ENCODE assay signal across 17 cellular contexts in genomic region chr2:219553463-219553862, GRCh38. TPM values are rescaled to one million over a fixed set of nuclear protein-coding genes. Genes with fewer than 3 reads are reported as not detected.
A peak's percentile ranks its signal among the peaks of the same experiment; 100 is the strongest.
DNase-seq lines count a peak whose midpoint lies in the region; ATAC-seq and TF ChIP-seq lines count a peak whose summit lies in the region.
"Had no signal": no experiment of that assay in that cellular context is flagged by ENCODE, and none has a peak within 500 bp of the region (broad histone marks: within the 10 kb centered on the region; RNA-seq: fewer than 3 reads in every experiment).

No MANE protein-coding gene starts in this region.

- H3K79me1 ChIP-seq in neuronal stem cell (ENCODE audit: low read depth, low read length): peaks cover 12% of the 10 kb centered on the region

- H3K4me3 Mint-ChIP-seq in T-helper 2 cell treated with Interferon-gamma antibody and Interleukin-4, amounts not matched to agents 5 μg/mL and 100 μg/mL, for 36 hours: peak overlapping the region; percentile 39
- H3K4me3 Mint-ChIP-seq in T-helper 17 cell: peak overlapping the region; percentile 12
- peak overlapping the region; percentile 68 for H3K4me3 Mint-ChIP-seq in glutamatergic neuron (ENCODE audit: unreplicated experiment)
- H3K4me3 Mint-ChIP-seq: central memory CD8-positive, alpha-beta T cell had no signal

- no peak overlapping the region for H3K27ac Mint-ChIP-seq in T-helper 2 cell treated with Interferon-gamma antibody and Interleukin-4, amounts not matched to agents 5 μg/mL and 100 μg/mL, for 36 hours
- peak overlapping the region; percentile 3 for H3K27ac Mint-ChIP-seq in T-helper 17 cell
- peak overlapping the region; percentile 48 for H3K27ac Mint-ChIP-seq in glutamatergic neuron (ENCODE audit: unreplicated experiment)

- no peaks in the 10 kb centered on the region for H3F3A ChIP-seq in MM.1S (ENCODE audit: insufficient read depth, low read length)

- H3K27me3 Mint-ChIP-seq in T-helper 2 cell treated with Interferon-gamma antibody and Interleukin-4, amounts not matched to agents 5 μg/mL and 100 μg/mL, for 36 hours (ENCODE audit: low read depth): peaks cover 26% of the 10 kb centered on the region
- H3K27me3 Mint-ChIP-seq in T-helper 17 cell (peaks cover 56% of the 10 kb centered on the region), glutamatergic neuron (ENCODE audit: unreplicated experiment) (peaks cover 16% of the 10 kb centered on the region)

- H4K20me1 ChIP-seq in MM.1S (ENCODE audit: insufficient read depth, low read length): no peaks in the 10 kb centered on the region

- peaks cover 5% of the 10 kb centered on the region for H3K4me1 Mint-ChIP-seq in T-helper 2 cell treated with Interferon-gamma antibody and Interleukin-4, amounts not matched to agents 5 μg/mL and 100 μg/mL, for 36 hours (ENCODE audit: low read depth)
- H3K4me1 Mint-ChIP-seq in T-helper 17 cell (peaks cover 7% of the 10 kb centered on the region), glutamatergic neuron (ENCODE audit: low read depth, unreplicated experiment) (peaks cover 3% of the 10 kb centered on the region)
- H3K4me1 Mint-ChIP-seq: central memory CD8-positive, alpha-beta T cell had no signal

- H3K9me2 ChIP-seq in MM.1S (replicated peaks; ENCODE audit: insufficient read depth, low read length): no peaks in the 10 kb centered on the region

- H3K4ac ChIP-seq in neuronal stem cell (ENCODE audit: low read length): no peak overlapping the region

- H3K36me3 ChIP-seq in neuronal stem cell (replicated peaks in 1 of 2; ENCODE audit: control insufficient read depth in 2 of 2, insufficient read depth in 2 of 2, low read length in 2 of 2) (peaks cover 11 to 42% of the 10 kb centered on the region in 2 donors), MM.1S (replicated peaks; ENCODE audit: insufficient read depth, low read length) (no peaks in the 10 kb centered on the region)

- no peak for ATAC-seq in T-helper 17 cell

- WGBS in neuronal stem cell (ENCODE audit: extremely low coverage in 2 of 2, insufficient read length in 2 of 2, insufficient replicate concordance in 1 of 2), 2 donors: no CpG with 5 or more reads among the region's 12 CpGs

- peak overlapping the region; percentile 29 for H3K23ac ChIP-seq in neuronal stem cell (ENCODE audit: low read depth, low read length, poor library complexity)

- H3K27me3 ChIP-seq in neuronal stem cell (ENCODE audit: control insufficient read depth in 3 of 3, insufficient read depth in 3 of 3, low read depth in 1 of 3, low read length in 3 of 3) (peaks cover 0 to 23% (median 0%) of the 10 kb centered on the region in 3 experiments), MM.1S (replicated peaks; ENCODE audit: insufficient read depth, low read length) (peaks cover 50% of the 10 kb centered on the region)

- H3K18ac ChIP-seq in neuronal stem cell (ENCODE audit: low read length): no peak overlapping the region

- H3K9ac ChIP-seq in neuronal stem cell (ENCODE audit: low read depth, low read length, poor library complexity) (no peak overlapping the region), MM.1S (ENCODE audit: low read length) (no peak overlapping the region)

- H2AK5ac ChIP-seq in neuronal stem cell (ENCODE audit: low read depth, low read length): no peak overlapping the region

- H2BK15ac ChIP-seq in neuronal stem cell (ENCODE audit: low read length): no peak overlapping the region

- peaks cover 9 to 10% of the 10 kb centered on the region in 2 donors for H3K4me1 ChIP-seq in neuronal stem cell (ENCODE audit: control insufficient read depth in 2 of 2, insufficient read depth in 1 of 2, low read depth in 1 of 2, low read length in 2 of 2)
- no peaks in the 10 kb centered on the region for H3K4me1 ChIP-seq in MM.1S (ENCODE audit: low read length)

- H4K91ac ChIP-seq in neuronal stem cell (ENCODE audit: low read depth, low read length, poor library complexity): no peak overlapping the region

- H2BK5ac ChIP-seq in neuronal stem cell (ENCODE audit: low read length): no peak overlapping the region

- H3K27ac ChIP-seq in neuronal stem cell (replicated peaks; ENCODE audit: low read length) (no peak overlapping the region), MM.1S (ENCODE audit: low read length) (no peak overlapping the region)

- no peak for DNase-seq in T-helper 2 cell treated with Interferon-gamma antibody and Interleukin-4, amounts not matched to agents 5 μg/mL and 100 μg/mL, for 36 hours (ENCODE audit: low spot score)
- DNase-seq in T-helper 2 cell: no peak
- no peak for DNase-seq in T-helper 17 cell
- DNase-seq in glutamatergic neuron: no peak
- no peak for DNase-seq in neuronal stem cell (ENCODE audit: low spot score)
- no peak for DNase-seq in GM03348 (ENCODE audit: low spot score)
- DNase-seq in MM.1S: no peak
- no peak for DNase-seq in DMS153 treated with DMSO at 0.1 percent for 48 hours (lab: John Stamatoyannopoulos, UW; ENCODE audit: unreplicated experiment)
- DNase-seq: 8988T; activated CD4-positive, alpha-beta T cell treated with anti-CD3 and anti-CD28 coated beads, Interleukin-2, amount 50 U/mL, for 48 hours; activated gamma-delta T cell treated with Interleukin-2 at 50 U/mL for 16 hours; GDM1; islet precursor cell; midbrain; T1000 had no signal

- TF ChIP-seq CTCF in glutamatergic neuron (IDR thresholded peaks at IDR 0.05; ENCODE audit: partially characterized antibody, unreplicated experiment): no peak
- TF ChIP-seq CTCF in MM.1S (IDR thresholded peaks at IDR 0.05; ENCODE audit: low read length): no peak

- H2BK12ac ChIP-seq in neuronal stem cell (ENCODE audit: low read length): no peak overlapping the region

- H3K4me3 ChIP-seq in neuronal stem cell (ENCODE audit: low read length in 2 of 2): no peak overlapping the region
- no peak overlapping the region for H3K4me3 ChIP-seq in MM.1S (ENCODE audit: low read length)

- H4K8ac ChIP-seq in neuronal stem cell (ENCODE audit: low read depth, low read length): no peak overlapping the region

- no peaks in the 10 kb centered on the region for H3K79me2 ChIP-seq in MM.1S (ENCODE audit: low read length)

- H2BK120ac ChIP-seq in neuronal stem cell (ENCODE audit: low read depth, low read length): no peak overlapping the region

- H3K4me2 ChIP-seq in neuronal stem cell (ENCODE audit: insufficient read depth, low read length, poor library complexity, severe bottlenecking) (no peak overlapping the region), MM.1S (ENCODE audit: low read depth, low read length) (no peak overlapping the region)

- no peaks in the 10 kb centered on the region for H3K9me3 Mint-ChIP-seq in T-helper 2 cell treated with Interferon-gamma antibody and Interleukin-4, amounts not matched to agents 5 μg/mL and 100 μg/mL, for 36 hours
- peaks cover 10% of the 10 kb centered on the region for H3K9me3 Mint-ChIP-seq in glutamatergic neuron (ENCODE audit: unreplicated experiment)
- H3K9me3 Mint-ChIP-seq: central memory CD8-positive, alpha-beta T cell had no signal

- no peak overlapping the region for H2AFZ ChIP-seq in neuronal stem cell (ENCODE audit: low read length)
- no peak overlapping the region for H2AFZ ChIP-seq in MM.1S (ENCODE audit: low read length)

- H3K9me3 ChIP-seq in T-helper 17 cell (ENCODE audit: control insufficient read depth, low read length, poor library complexity, severe bottlenecking) (no peaks in the 10 kb centered on the region), neuronal stem cell (replicated peaks in 1 of 2; ENCODE audit: control insufficient read depth in 2 of 2, insufficient read depth in 1 of 2, low read depth in 1 of 2, low read length in 2 of 2) (peaks cover 0 to 3% of the 10 kb centered on the region in 2 donors), MM.1S (replicated peaks; ENCODE audit: insufficient read depth, low read length) (no peaks in the 10 kb centered on the region)
- H3K9me3 ChIP-seq: gastroesophageal sphincter had no signal

- H3K36me3 Mint-ChIP-seq in T-helper 2 cell treated with Interferon-gamma antibody and Interleukin-4, amounts not matched to agents 5 μg/mL and 100 μg/mL, for 36 hours (ENCODE audit: low read depth): no peaks in the 10 kb centered on the region
- no peaks in the 10 kb centered on the region for H3K36me3 Mint-ChIP-seq in T-helper 17 cell (ENCODE audit: low read depth)
- H3K36me3 Mint-ChIP-seq in glutamatergic neuron (ENCODE audit: unreplicated experiment): peaks cover 2% of the 10 kb centered on the region

- H3K14ac ChIP-seq in neuronal stem cell (ENCODE audit: low read length): no peak overlapping the region

RNA-seq across cellular contexts. Expression of gene TMEM198, which starts 9.6 kb away (rescaled TPM):
- under 1 TPM; 0.42 to 0.77 TPM for total RNA-seq in T-helper 17 cell
- total RNA-seq in glutamatergic neuron (ENCODE audit: unreplicated experiment): 40.9 TPM
- 2.7 TPM for polyA plus RNA-seq in neuronal stem cell (2013, experiment 1 of 2)
- polyA plus RNA-seq in neuronal stem cell (2013, experiment 2 of 2): 1.8 TPM

RNA-seq across cellular contexts. Expression of gene CHPF, which starts 9.9 kb away (rescaled TPM):
- total RNA-seq in T-helper 17 cell: 10 to 100 TPM in 1 of 2 donors, 1 to 10 TPM in 1; 9.4 to 10.4 TPM
- 31.1 TPM for total RNA-seq in glutamatergic neuron (ENCODE audit: unreplicated experiment)
- 12.6 TPM for polyA plus RNA-seq in neuronal stem cell (2013, experiment 1 of 2)
- polyA plus RNA-seq in neuronal stem cell (2013, experiment 2 of 2): 12.8 TPM

RNA-seq across cellular contexts. Expression of gene OBSL1, which starts 17.9 kb away (rescaled TPM):
- 1 to 10 TPM in 1 of 2 donors, under 1 TPM in 1; 0.67 to 1.1 TPM for total RNA-seq in T-helper 17 cell
- 47.9 TPM for total RNA-seq in glutamatergic neuron (ENCODE audit: unreplicated experiment)
- polyA plus RNA-seq in neuronal stem cell (2013, experiment 1 of 2): 40.6 TPM
- 41.4 TPM for polyA plus RNA-seq in neuronal stem cell (2013, experiment 2 of 2)

RNA-seq across cellular contexts. Expression of gene INHA, which starts 18.6 kb away (rescaled TPM):
- total RNA-seq in T-helper 17 cell: not detected
- total RNA-seq in glutamatergic neuron (ENCODE audit: unreplicated experiment): not detected
- 0.50 TPM for polyA plus RNA-seq in neuronal stem cell (2013, experiment 1 of 2)
- polyA plus RNA-seq in neuronal stem cell (2013, experiment 2 of 2): 0.35 TPM

RNA-seq across cellular contexts. Expression of gene ASIC4, which starts 39.2 kb away (rescaled TPM):
- total RNA-seq in T-helper 17 cell (under 1 TPM in 1 of 2 donors, not detected in 1; 0.13 TPM), glutamatergic neuron (ENCODE audit: unreplicated experiment) (5.4 TPM)
- polyA plus RNA-seq in neuronal stem cell (2013, experiment 1 of 2): 0.14 TPM
- 0.15 TPM for polyA plus RNA-seq in neuronal stem cell (2013, experiment 2 of 2)

Comparison
In these comparisons a context has a peak if more than half of its experiments do, and no peak if none do; other contexts are left out.
1. H3K4me3 Mint-ChIP-seq: peak in every context shown above with its lines; median percentile 68 in glutamatergic neuron; 39 in T-helper 2 cell treated with Interferon-gamma antibody and Interleukin-4, amounts not matched to agents 5 μg/mL and 100 μg/mL, for 36 hours; 12 in T-helper 17 cell.
2. RNA of gene TMEM198, which starts 9.6 kb away (total RNA-seq): 40.9 TPM in glutamatergic neuron (single experiment); 0.42 to 0.77 TPM in T-helper 17 cell; every median in the first group is over 10 times any median in the second.
3. RNA of gene OBSL1, which starts 17.9 kb away (total RNA-seq): 47.9 TPM in glutamatergic neuron (single experiment); 0.67 to 1.1 TPM in T-helper 17 cell; every median in the first group is over 10 times any median in the second.